ENCODE assay signal across 6 cellular contexts in the genomic region with DNA sequence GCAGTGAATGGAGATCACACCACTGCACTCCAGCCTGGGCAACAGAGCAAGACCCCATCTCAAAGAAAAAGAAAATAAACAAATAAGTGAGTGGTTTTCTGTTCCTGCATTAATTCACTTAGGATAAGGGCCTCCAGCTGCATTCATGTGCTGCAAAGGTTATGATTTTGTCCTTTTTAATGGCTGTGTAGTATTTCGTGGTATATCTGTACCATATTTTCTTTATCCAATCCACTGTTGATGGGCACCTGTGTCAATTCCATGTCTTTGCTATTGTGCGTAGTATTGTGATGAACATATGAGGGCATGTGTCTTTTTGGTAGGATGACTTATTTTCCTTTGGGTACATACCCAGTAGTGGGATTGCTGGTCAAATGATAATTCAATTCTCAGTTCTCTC. TPM values are rescaled to one million over a fixed set of nuclear protein-coding genes. Genes with fewer than 3 reads are reported as not detected.
"Had no signal": no experiment of that assay in that cellular context is flagged by ENCODE, and none has a peak within 500 bp of the region (broad histone marks: within the 10 kb centered on the region; RNA-seq: fewer than 3 reads in every experiment).

No MANE protein-coding gene starts in this region.

- H3K9ac ChIP-seq: KMS-11 had no signal

- DNase-seq: IMR-90, KBM-7, KG1 had no signal

- H3K27ac ChIP-seq: HL-60, KMS-11 had no signal

- H3K4me2 ChIP-seq: KMS-11 had no signal

- ATAC-seq: HepG2 had no signal

- FAIRE-seq: HepG2 had no signal

RNA-seq across cellular contexts. Expression of gene SLC5A11, which starts 33.9 kb away (rescaled TPM):
- polyA plus RNA-seq: IMR-90 had no signal
